In genomic region chr1:2686091-2686863, GRCh38 we compare ENCODE assay signal across 4 cellular contexts. TPM values are rescaled to one million over a fixed set of nuclear protein-coding genes. Genes with fewer than 3 reads are reported as not detected.
"Had no signal": no experiment of that assay in that cellular context is flagged by ENCODE, and none has a peak within 500 bp of the region (broad histone marks: within the 10 kb centered on the region; RNA-seq: fewer than 3 reads in every experiment).

No MANE protein-coding gene starts in this region.

RNA-seq across cellular contexts. Expression of gene MMEL1, which starts 53.5 kb away (rescaled TPM):
- total RNA-seq: gastrocnemius medialis, left lobe of liver, mammary epithelial cell had no signal
- polyA plus RNA-seq: keratinocyte, mammary epithelial cell had no signal
